9 cellular contexts compared by ENCODE assay signal in the genomic region with DNA sequence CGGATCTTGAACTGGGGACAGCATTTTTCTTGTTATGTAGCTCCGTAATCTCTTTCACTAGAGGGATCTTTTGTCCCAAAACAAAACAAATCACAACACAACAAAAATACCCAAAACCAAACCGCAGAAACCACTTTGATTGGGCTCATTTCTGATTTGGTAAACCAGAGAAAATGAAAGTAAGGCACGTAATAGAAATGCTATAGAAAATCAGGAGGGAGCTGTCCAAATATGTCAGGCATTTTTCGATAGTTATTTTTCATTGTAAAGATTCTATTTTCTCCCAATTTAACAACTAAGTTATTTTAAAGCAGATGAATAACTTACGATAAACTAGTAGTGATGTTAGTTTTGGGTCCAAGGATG. TPM values are rescaled to one million over a fixed set of nuclear protein-coding genes. Genes with fewer than 3 reads are reported as not detected.
DNase-seq lines count a peak whose midpoint lies in the region; ATAC-seq and TF ChIP-seq lines count a peak whose summit lies in the region.
"Had no signal": no experiment of that assay in that cellular context is flagged by ENCODE, and none has a peak within 500 bp of the region (broad histone marks: within the 10 kb centered on the region; RNA-seq: fewer than 3 reads in every experiment).

No MANE protein-coding gene starts in this region.

- intact Hi-C loops in activated B cell treated with CpG ODN at 0.5 μM for 24 hours (cut with micrococcal nuclease), result loop anchor here (10.0 kb wide), 1 partner anchor 820 kb away; no protein-coding TSS in a partner anchor

- peaks cover 4% of the 10 kb centered on the region for H4K20me1 ChIP-seq in H9 (ENCODE audit: control insufficient read depth, insufficient read depth, insufficient read length)

- no peaks in the 10 kb centered on the region for H3K79me1 ChIP-seq in H9 (ENCODE audit: insufficient read depth, low read depth, low read length, poor library complexity, severe bottlenecking)

- H3K27ac Mint-ChIP-seq in H9 (peak overlapping the region in 1 of 3 experiments; percentile 80; a peak in 2 of 7 replicates), activated B cell treated with CpG ODN at 0.5 μM for 24 hours (no peak overlapping the region)

- H2BK5ac ChIP-seq in H9 (ENCODE audit: insufficient read length, low read length), result no peak overlapping the region

- no peak overlapping the region for H2BK20ac ChIP-seq in H9 (ENCODE audit: low read depth, low read length, poor library complexity, severe bottlenecking)

- no peak overlapping the region for H2AFZ ChIP-seq in H9 (ENCODE audit: low read length)

- H3K56ac ChIP-seq in H9 (ENCODE audit: insufficient read length, low read depth, low read length), result no peak overlapping the region

- H3K27me3 ChIP-seq in H9 (ENCODE audit: insufficient read depth, low read length) (no peaks in the 10 kb centered on the region), gastroesophageal sphincter (peaks cover 61% of the 10 kb centered on the region), skeletal muscle tissue (ENCODE audit: control insufficient read depth in 3 of 3, insufficient read depth in 3 of 3, low read length in 3 of 3) (peaks cover 24 to 39% (median 28%) of the 10 kb centered on the region in 3 donors)

- H3K4me3 Mint-ChIP-seq in H9 (peak overlapping the region; percentile 93 to 98), activated B cell treated with CpG ODN at 0.5 μM for 24 hours (peak overlapping the region; percentile 61)

- H2AK5ac ChIP-seq in H9 (ENCODE audit: insufficient read length, low read length), result no peak overlapping the region

- H3K36me3 Mint-ChIP-seq in H9 (ENCODE audit: insufficient read depth in 1 of 3, low read depth in 3 of 3), result no peaks in the 10 kb centered on the region
- no peaks in the 10 kb centered on the region for H3K36me3 Mint-ChIP-seq in activated B cell treated with CpG ODN at 0.5 μM for 24 hours (ENCODE audit: low read depth)

- no peak overlapping the region for H4K5ac ChIP-seq in H9 (ENCODE audit: insufficient read length, low read depth, low read length)

- H3K4me1 ChIP-seq in H9 (ENCODE audit: insufficient read depth, low read length) (no peaks in the 10 kb centered on the region), gastroesophageal sphincter (peaks cover 0 to 28% (median 9%) of the 10 kb centered on the region in 3 donors), skeletal muscle tissue (ENCODE audit: control insufficient read depth in 3 of 3, insufficient read depth in 3 of 3, low read length in 3 of 3) (peaks cover 13 to 22% (median 18%) of the 10 kb centered on the region in 3 donors)

- H3K36me3 ChIP-seq in gastroesophageal sphincter (no peaks in the 10 kb centered on the region), skeletal muscle tissue (ENCODE audit: control insufficient read depth in 3 of 3, insufficient read depth in 3 of 3, low read length in 3 of 3) (no peaks in the 10 kb centered on the region)

- no peak for TF ChIP-seq CTCF in H9 (conservative IDR thresholded peaks at IDR 0.05)
- no peak for TF ChIP-seq CTCF in activated B cell treated with CpG ODN at 0.5 μM for 24 hours (IDR thresholded peaks at IDR 0.05)
- no peak for TF ChIP-seq CTCF in gastroesophageal sphincter (IDR thresholded peaks at IDR 0.05)

- ATAC-seq in activated B cell treated with CpG ODN at 0.5 μM for 24 hours (ENCODE audit: low read depth), result no peak
- ATAC-seq in gastroesophageal sphincter, result no peak
- no peak for ATAC-seq in HG03442 (IDR thresholded peaks at IDR 0.05; ENCODE audit: unreplicated experiment)
- ATAC-seq in HG03342 (IDR thresholded peaks at IDR 0.05; ENCODE audit: unreplicated experiment), result no peak

- H3K23me2 ChIP-seq in H9 (ENCODE audit: insufficient read length, low read depth, low read length, poor library complexity, severe bottlenecking), result peaks cover 18% of the 10 kb centered on the region

- no peak overlapping the region for H4K91ac ChIP-seq in H9 (ENCODE audit: insufficient read length, low read depth, low read length)

- no CpG with 5 or more reads among the region's 6 CpGs for WGBS in H9 (ENCODE audit: extremely low coverage, insufficient read length, low lambda C conversion rate)
- WGBS in gastroesophageal sphincter (ENCODE audit: low coverage in 1 of 2), 2 donors, result 11 to 13% methylated on average over 3 to 6 of the region's 6 CpGs

- H3K4me1 Mint-ChIP-seq in H9 (peaks cover 49 to 53% of the 10 kb centered on the region in 2 experiments), activated B cell treated with CpG ODN at 0.5 μM for 24 hours (peaks cover 17% of the 10 kb centered on the region)

- H3K9me3 ChIP-seq in H9 (ENCODE audit: control insufficient read depth, low read depth, low read length), result no peaks in the 10 kb centered on the region
- H3K9me3 ChIP-seq in gastroesophageal sphincter, result no peaks in the 10 kb centered on the region
- H3K9me3 ChIP-seq in skeletal muscle tissue (ENCODE audit: control insufficient read depth in 3 of 3, low read length in 3 of 3), result no peaks in the 10 kb centered on the region

- no peak overlapping the region for H3K18ac ChIP-seq in H9 (ENCODE audit: insufficient read length, low read depth, low read length)

- H2BK15ac ChIP-seq in H9 (ENCODE audit: low read depth, low read length), result no peak overlapping the region

- H3K27ac ChIP-seq in H9 (ENCODE audit: insufficient read length, low read depth, low read length), result no peak overlapping the region
- H3K27ac ChIP-seq in gastroesophageal sphincter, result no peak overlapping the region
- H3K27ac ChIP-seq in skeletal muscle tissue (ENCODE audit: low read depth, low read length), result no peak overlapping the region

- DNase-seq in H9, result no peak
- DNase-seq in activated B cell treated with CpG ODN at 0.5 μM for 24 hours, result no peak
- no peak for DNase-seq in cortex of kidney (lab: John Stamatoyannopoulos, UW)
- DNase-seq in DMS 273 (lab: John Stamatoyannopoulos, UW; ENCODE audit: unreplicated experiment), result no peak
- DNase-seq: NCI-H526 treated with DMSO at 0.1 percent for 48 hours had no signal

- peaks cover 14% of the 10 kb centered on the region; the same call in 1 of the 2 replicates for H3K79me2 ChIP-seq in H9 (ENCODE audit: insufficient read depth, low read length)

- no peak overlapping the region for H3K9ac ChIP-seq in H9 (ENCODE audit: extremely low read depth, insufficient read length, low read length)
- H3K9ac ChIP-seq in skeletal muscle tissue (ENCODE audit: low read depth in 1 of 3, low read length in 3 of 3), result no peak overlapping the region

- H3K9me3 Mint-ChIP-seq in H9 (no peaks in the 10 kb centered on the region), activated B cell treated with CpG ODN at 0.5 μM for 24 hours (no peaks in the 10 kb centered on the region)

- TF ChIP-seq EP300 in gastroesophageal sphincter (IDR thresholded peaks at IDR 0.05), result no peak

- CTCF ChIA-PET in activated B cell treated with CpG ODN at 0.5 μM for 24 hours (lab: Charles Lee), result no interaction called here

- H4K8ac ChIP-seq in H9 (replicated peaks; ENCODE audit: insufficient read length, low read depth, low read length), result no peak overlapping the region

- H3T11ph ChIP-seq in H9 (ENCODE audit: low read length), result no peak overlapping the region

- POLR2A ChIA-PET in activated B cell treated with CpG ODN at 0.5 μM for 24 hours (lab: Charles Lee), result no interaction called here

- peak overlapping the region; percentile 68 for H3K4me2 ChIP-seq in H9 (ENCODE audit: insufficient read depth, insufficient read length, low read length)

- no peak overlapping the region for H3K23ac ChIP-seq in H9 (ENCODE audit: insufficient read length, low read depth, low read length)

- H3K4ac ChIP-seq in H9 (ENCODE audit: low read depth, low read length), result no peak overlapping the region

- H3K4me3 ChIP-seq in gastroesophageal sphincter (peak overlapping the region; percentile 1 to 76), skeletal muscle tissue (ENCODE audit: low read length in 3 of 3) (peak overlapping the region; percentile 28 to 76 (median 52))

- no peak overlapping the region for H2BK12ac ChIP-seq in H9 (ENCODE audit: insufficient read length, low read depth, low read length)

- no peak for TF ChIP-seq POLR2A in gastroesophageal sphincter (IDR thresholded peaks at IDR 0.05)

- peaks cover 2% of the 10 kb centered on the region; the same call in 1 of the 2 replicates for H3K27me3 Mint-ChIP-seq in H9 (ENCODE audit: low read depth)
- peaks cover 28% of the 10 kb centered on the region for H3K27me3 Mint-ChIP-seq in activated B cell treated with CpG ODN at 0.5 μM for 24 hours

- H3K14ac ChIP-seq in H9 (ENCODE audit: insufficient read depth, low read length), result no peak overlapping the region

- H2BK120ac ChIP-seq in H9 (ENCODE audit: low read depth, low read length, poor library complexity, severe bottlenecking), result no peak overlapping the region

RNA-seq across cellular contexts. Expression of a gene that starts 2.0 kb away (rescaled TPM):
- 10.1 and 10.3 TPM in 2 replicates for total RNA-seq in H9 (2021)
- not detected in 2 replicates for total RNA-seq in activated B cell treated with CpG ODN at 0.5 μM for 24 hours
- total RNA-seq in gastroesophageal sphincter, result under 1 TPM; 0.39 to 0.57 (median 0.50) TPM
- 1.0 TPM for total RNA-seq in skeletal muscle tissue
